ENCODE assay signal across 19 cellular contexts in the genomic region with DNA sequence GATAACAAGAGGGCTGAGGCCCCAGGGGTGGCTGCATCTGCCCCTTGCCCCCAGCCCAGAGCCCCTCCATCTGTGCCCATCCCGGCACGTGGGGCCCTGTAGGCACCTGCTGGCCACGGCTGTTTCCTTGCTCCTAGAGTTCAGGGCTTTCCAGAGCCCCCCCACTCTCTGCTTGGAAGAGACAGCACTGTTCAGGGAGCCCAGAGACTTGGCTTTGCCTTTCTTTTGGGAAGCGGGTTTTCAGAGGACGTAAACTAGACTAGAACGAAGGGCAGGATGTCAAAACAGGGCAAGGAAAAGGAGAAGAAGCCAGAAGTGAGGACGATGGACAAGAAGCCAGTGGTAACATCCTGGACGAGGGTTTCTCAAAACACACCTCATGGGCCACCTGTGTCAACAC.
A peak's percentile ranks its signal among the peaks of the same experiment; 100 is the strongest.
DNase-seq lines count a peak whose midpoint lies in the region; ATAC-seq and TF ChIP-seq lines count a peak whose summit lies in the region.
"Had no signal": no experiment of that assay in that cellular context is flagged by ENCODE, and none has a peak within 500 bp of the region (broad histone marks: within the 10 kb centered on the region; RNA-seq: fewer than 3 reads in every experiment).

No MANE protein-coding gene starts in this region.

- peak; percentile 22 for ATAC-seq in stimulated activated memory B cell treated with anti-CD40 and anti-IgM and Interleukin-4, amounts not matched to agents 10 μg/mL and 1 μg/mL and 100 μg/mL, for 72 hours
- ATAC-seq in GM21381 (IDR thresholded peaks at IDR 0.05; ENCODE audit: unreplicated experiment): no peak
- ATAC-seq: A549, GM12878 had no signal

- H3K9me3 Mint-ChIP-seq in glutamatergic neuron (ENCODE audit: unreplicated experiment): peaks cover 4% of the 10 kb centered on the region
- H3K9me3 Mint-ChIP-seq in stimulated activated memory B cell treated with anti-CD40 and anti-IgM and Interleukin-4, amounts not matched to agents 10 μg/mL and 1 μg/mL and 100 μg/mL, for 72 hours: peaks cover 12% of the 10 kb centered on the region
- H3K9me3 Mint-ChIP-seq: CD4-positive, alpha-beta T cell had no signal

- peaks cover 2% of the 10 kb centered on the region for H3K9me3 ChIP-seq in WERI-Rb-1 (ENCODE audit: severe bottlenecking)

- H3K4me3 Mint-ChIP-seq in glutamatergic neuron (ENCODE audit: unreplicated experiment): no peak overlapping the region
- H3K4me3 Mint-ChIP-seq in stimulated activated memory B cell treated with anti-CD40 and anti-IgM and Interleukin-4, amounts not matched to agents 10 μg/mL and 1 μg/mL and 100 μg/mL, for 72 hours: no peak overlapping the region
- H3K4me3 Mint-ChIP-seq: CD4-positive, alpha-beta T cell had no signal

- H3K27me3 ChIP-seq in WERI-Rb-1 (ENCODE audit: insufficient read depth, low read depth, severe bottlenecking): no peaks in the 10 kb centered on the region

- H3K4me3 ChIP-seq in WERI-Rb-1 (ENCODE audit: low read depth, low read length): no peak overlapping the region
- H3K4me3 ChIP-seq: A549, GM12878 had no signal

- H3K27ac ChIP-seq in WERI-Rb-1: no peak overlapping the region
- H3K27ac ChIP-seq: 22Rv1, A549, C4-2B, HL-60 had no signal

- DNase-seq in DMS53 (lab: John Stamatoyannopoulos, UW) (peak; percentile 34), DMS53 treated with DMSO at 0.1 percent for 48 hours (lab: John Stamatoyannopoulos, UW; ENCODE audit: unreplicated experiment) (no peak), WERI-Rb-1 (peak; percentile 22), glutamatergic neuron (peak; percentile 38), dermis blood vessel endothelial cell (no peak)
- DNase-seq: AML-193; Caco-2; CD4-positive, alpha-beta T cell; DMS153; DND-41; EL; HCEC 1CT had no signal

- peaks cover 12% of the 10 kb centered on the region for H3K36me3 Mint-ChIP-seq in glutamatergic neuron (ENCODE audit: unreplicated experiment)
- H3K36me3 Mint-ChIP-seq in stimulated activated memory B cell treated with anti-CD40 and anti-IgM and Interleukin-4, amounts not matched to agents 10 μg/mL and 1 μg/mL and 100 μg/mL, for 72 hours: no peaks in the 10 kb centered on the region

- no peaks in the 10 kb centered on the region for H3K36me3 ChIP-seq in WERI-Rb-1

- H3K27ac Mint-ChIP-seq in glutamatergic neuron (ENCODE audit: unreplicated experiment): peak overlapping the region; percentile 11
- H3K27ac Mint-ChIP-seq in stimulated activated memory B cell treated with anti-CD40 and anti-IgM and Interleukin-4, amounts not matched to agents 10 μg/mL and 1 μg/mL and 100 μg/mL, for 72 hours: no peak overlapping the region
- H3K27ac Mint-ChIP-seq: CD4-positive, alpha-beta T cell had no signal

- no peak for TF ChIP-seq CTCF in WERI-Rb-1 (IDR thresholded peaks at IDR 0.05; ENCODE audit: low read depth, low read length)
- TF ChIP-seq CTCF in glutamatergic neuron (IDR thresholded peaks at IDR 0.05; ENCODE audit: partially characterized antibody, unreplicated experiment): no peak

- H3K4me1 Mint-ChIP-seq in glutamatergic neuron (ENCODE audit: low read depth, unreplicated experiment): peaks cover 11% of the 10 kb centered on the region
- peaks cover 6% of the 10 kb centered on the region for H3K4me1 Mint-ChIP-seq in stimulated activated memory B cell treated with anti-CD40 and anti-IgM and Interleukin-4, amounts not matched to agents 10 μg/mL and 1 μg/mL and 100 μg/mL, for 72 hours

- peaks cover 9% of the 10 kb centered on the region for H3K27me3 Mint-ChIP-seq in glutamatergic neuron (ENCODE audit: unreplicated experiment)
- H3K27me3 Mint-ChIP-seq in stimulated activated memory B cell treated with anti-CD40 and anti-IgM and Interleukin-4, amounts not matched to agents 10 μg/mL and 1 μg/mL and 100 μg/mL, for 72 hours: peaks cover 34% of the 10 kb centered on the region

Comparison
In these comparisons a context has a peak if more than half of its experiments do, and no peak if none do; other contexts are left out.
1. DNase-seq: peak in DMS53 (single experiment), WERI-Rb-1 (single experiment) and glutamatergic neuron (single experiment); none in DMS53 treated with DMSO at 0.1 percent for 48 hours (single experiment) and dermis blood vessel endothelial cell (single experiment).